ENCODE assay signal across 1 cellular context in genomic region chr2:182302174-182302573, GRCh38.
TF ChIP-seq lines count a peak whose summit lies in the region.

No MANE protein-coding gene starts in this region.

TF ChIP-seq in HepG2, 621 proteins besides CTCF, POLR2A, EP300 and RAD21 (continued from another document):
- TF ChIP-seq MZF1 (CRISPR knock-in tag; IDR thresholded peaks at IDR 0.05; ENCODE audit: borderline replicate concordance) = no peak
- TF ChIP-seq IRF9 (CRISPR knock-in tag; IDR thresholded peaks at IDR 0.05; ENCODE audit: borderline replicate concordance) = no peak
- no peak for TF ChIP-seq RERE (CRISPR knock-in tag; IDR thresholded peaks at IDR 0.05; ENCODE audit: low read depth)
- no peak for TF ChIP-seq GPN1 (CRISPR knock-in tag; IDR thresholded peaks at IDR 0.05; ENCODE audit: borderline replicate concordance)
- TF ChIP-seq ISX (CRISPR knock-in tag; conservative IDR thresholded peaks at IDR 0.05) = no peak
